In genomic region chr20:53963670-53964466, GRCh38 we compare ENCODE assay signal across 29 cellular contexts.
"Had no signal": no experiment of that assay in that cellular context is flagged by ENCODE, and none has a peak within 500 bp of the region (broad histone marks: within the 10 kb centered on the region; RNA-seq: fewer than 3 reads in every experiment).

No MANE protein-coding gene starts in this region.

- H3K36me3 ChIP-seq: brain microvascular endothelial cell, cardiac muscle cell, Peyer's patch, SJCRH30 had no signal

- H3K4me1 ChIP-seq: Peyer's patch, SJCRH30 had no signal

- ATAC-seq: activated CD8-positive, alpha-beta T cell treated with anti-CD3 and anti-CD28 coated beads for 36 hours; activated T-cell treated with anti-CD3 and anti-CD28 coated beads, Interleukin-2, amount 50 U/mL, for 72 hours; activated T-helper 17 cell treated with anti-CD3 and anti-CD28 coated beads, Interleukin-2, amount 50 U/mL, for 72 hours; Right ventricle myocardium inferior had no signal

- DNase-seq: activated CD4-positive, alpha-beta T cell treated with anti-CD3 and anti-CD28 coated beads, Interleukin-2, amount 10 ng/mL, durations not matched to agents 24 days and 14 days; activated CD4-positive, alpha-beta T cell treated with anti-CD3 and anti-CD28 coated beads, Interleukin-2, amount 50 U/mL, for 4 hours; activated CD8-positive, alpha-beta T cell treated with anti-CD3 and anti-CD28 coated beads for 36 hours; activated effector memory CD4-positive, alpha-beta T cell treated with anti-CD3 and anti-CD28 coated beads, Interleukin-2, amount 50 U/mL, for 16 hours; activated naive CD4-positive, alpha-beta T cell; activated naive CD4-positive, alpha-beta T cell treated with anti-CD3 and anti-CD28 coated beads, Interleukin-2, amount 50 U/mL, for 16 hours; activated naive CD8-positive, alpha-beta T cell treated with anti-CD3 and anti-CD28 coated beads for 36 hours; activated T-cell treated with anti-CD3 and anti-CD28 coated beads, Interleukin-2, amount 50 U/mL, for 1 hour; activated T-cell treated with anti-CD3 and anti-CD28 coated beads, Interleukin-2, amount 50 U/mL, for 72 hours; amniotic stem cell; aorta; brain microvascular endothelial cell; Kasumi-1; KG1; MM.1S; NCI-H1092 treated with DMSO at 0.1 percent for 48 hours; NCI-H1417; NCI-H1930; NCI-H2081 treated with DMSO at 0.1 percent for 48 hours; NCI-H345; NCI-H524 treated with DMSO at 0.1 percent for 48 hours; Peyer's patch; RPMI8226; SJCRH30; T1000 had no signal

- H3K27ac ChIP-seq: brain microvascular endothelial cell, cardiac muscle cell, Peyer's patch, SJCRH30, SK-N-MC had no signal

- H3K9me3 ChIP-seq: Peyer's patch, SJCRH30 had no signal

- H3K27me3 ChIP-seq: brain microvascular endothelial cell, cardiac muscle cell, Peyer's patch had no signal

- H3K4me3 ChIP-seq: cardiac muscle cell, Peyer's patch, SJCRH30, SK-N-MC had no signal
